In genomic region chr21:26852422-26852821, GRCh38 we compare ENCODE assay signal across 18 cellular contexts.
"Had no signal": no experiment of that assay in that cellular context is flagged by ENCODE, and none has a peak within 500 bp of the region (broad histone marks: within the 10 kb centered on the region; RNA-seq: fewer than 3 reads in every experiment).

No MANE protein-coding gene starts in this region.

- H3K27ac ChIP-seq: coronary artery, foreskin keratinocyte, hepatocyte, left ventricle myocardium inferior, lower lobe of right lung, right atrium auricular region, sigmoid colon, skin epidermis had no signal

- H3K36me3 Mint-ChIP-seq: memory B cell, naive B cell had no signal

- H3K36me3 ChIP-seq: left ventricle myocardium inferior, lower lobe of right lung, right atrium auricular region, sigmoid colon had no signal

- H3K9me3 Mint-ChIP-seq: memory B cell, naive B cell had no signal

- H3K4me2 ChIP-seq: hepatocyte had no signal

- DNase-seq: effector CD4-positive, alpha-beta T cell; endodermal cell; erythroblast; foreskin keratinocyte; left ventricle myocardium inferior; lower lobe of right lung; naive B cell; posterior cingulate gyrus; sigmoid colon; stimulated activated CD4-positive, alpha-beta T cell treated with anti-CD3 and anti-CD28 coated beads, Interleukin-12 subunit alpha, Interleukin-12 subunit beta, amount 100 ng/mL, for 4 hours; stimulated activated CD4-positive, alpha-beta T cell treated with anti-CD3 and anti-CD28 coated beads, Interleukin-2, amount 100 ng/mL, for 48 hours; stimulated activated naive CD4-positive, alpha-beta T cell treated with Interleukin-2 at 50 U/mL for 16 hours; trophoblast cell had no signal

- H3K79me2 ChIP-seq: hepatocyte had no signal

- H3K4me3 Mint-ChIP-seq: endodermal cell, memory B cell, naive B cell had no signal

- H2AFZ ChIP-seq: hepatocyte had no signal

- H3K27ac Mint-ChIP-seq: endodermal cell, memory B cell, naive B cell had no signal

- ATAC-seq: foreskin keratinocyte, lower lobe of right lung had no signal

- H3K27me3 ChIP-seq: foreskin keratinocyte, hepatocyte, right atrium auricular region, sigmoid colon had no signal

- H3K9me3 ChIP-seq: left ventricle myocardium inferior, lower lobe of right lung, right atrium auricular region, sigmoid colon had no signal

- H3K4me3 ChIP-seq: coronary artery, hepatocyte, left ventricle myocardium inferior, lower lobe of right lung, right atrium auricular region, sigmoid colon, skin epidermis had no signal
